ENCODE assay signal across 27 cellular contexts in genomic region chr9:135536166-135536565, GRCh38. TPM values are rescaled to one million over a fixed set of nuclear protein-coding genes. Genes with fewer than 3 reads are reported as not detected.
A peak's percentile ranks its signal among the peaks of the same experiment; 100 is the strongest.
DNase-seq lines count a peak whose midpoint lies in the region; ATAC-seq, FAIRE-seq and TF ChIP-seq lines count a peak whose summit lies in the region.
"Had no signal": no experiment of that assay in that cellular context is flagged by ENCODE, and none has a peak within 500 bp of the region (broad histone marks: within the 10 kb centered on the region; RNA-seq: fewer than 3 reads in every experiment).

No MANE protein-coding gene starts in this region.

- no peak overlapping the region for H3K9ac ChIP-seq in astrocyte (ENCODE audit: low read length)

- ATAC-seq in activated CD8-positive, alpha-beta memory T cell treated with anti-CD3 and anti-CD28 coated beads, Interleukin-2, amount 10 ng/mL, durations not matched to agents 7 days and 5 days, result peak; percentile 30
- ATAC-seq in HG02870 (IDR thresholded peaks at IDR 0.05; ENCODE audit: unreplicated experiment), result no peak

- H3K4me1 ChIP-seq in astrocyte (ENCODE audit: insufficient read depth, low read length) (no peaks in the 10 kb centered on the region), stomach (no peaks in the 10 kb centered on the region)
- H3K4me1 ChIP-seq: uterus had no signal

- H3K9me3 ChIP-seq in astrocyte (ENCODE audit: insufficient read depth, low read depth, low read length), result no peaks in the 10 kb centered on the region
- H3K9me3 ChIP-seq in stomach, result no peaks in the 10 kb centered on the region
- H3K9me3 ChIP-seq: uterus had no signal

- CTCF ChIA-PET in activated CD8-positive, alpha-beta memory T cell treated with anti-CD3 and anti-CD28 coated beads, Interleukin-2, amount 10 ng/mL, durations not matched to agents 7 days and 5 days (lab: Charles Lee), result interaction anchor here (1.3 kb wide), 1 partner anchor 32 kb away, joined by 3 read pairs; no protein-coding TSS in a partner anchor

- peaks cover 18% of the 10 kb centered on the region for H3K4me1 Mint-ChIP-seq in activated CD8-positive, alpha-beta memory T cell treated with anti-CD3 and anti-CD28 coated beads, Interleukin-2, amount 10 ng/mL, durations not matched to agents 7 days and 5 days
- peaks cover 20% of the 10 kb centered on the region for H3K4me1 Mint-ChIP-seq in astrocyte (ENCODE audit: low read depth, unreplicated experiment)

- no peaks in the 10 kb centered on the region for H3K36me3 ChIP-seq in astrocyte (ENCODE audit: insufficient read depth, low read length)
- H3K36me3 ChIP-seq in stomach, result no peaks in the 10 kb centered on the region
- H3K36me3 ChIP-seq: uterus had no signal

- no peaks in the 10 kb centered on the region for H3K36me3 Mint-ChIP-seq in activated CD8-positive, alpha-beta memory T cell treated with anti-CD3 and anti-CD28 coated beads, Interleukin-2, amount 10 ng/mL, durations not matched to agents 7 days and 5 days
- H3K36me3 Mint-ChIP-seq in astrocyte (ENCODE audit: low read depth, unreplicated experiment), result no peaks in the 10 kb centered on the region
- H3K36me3 Mint-ChIP-seq: natural killer cell treated with Interleukin-12 subunit alpha and Interleukin-12 subunit beta and Interleukin-15 and Interleukin-18, amount 100 ng/mL, for 72 hours had no signal

- intact Hi-C loops in stomach (cut with DNase I; ENCODE audit: low total_unique reads), result no loop called here

- TF ChIP-seq POLR2A in stomach (IDR thresholded peaks at IDR 0.05), result no peak

- peaks cover 47% of the 10 kb centered on the region for H3K27me3 Mint-ChIP-seq in activated CD8-positive, alpha-beta memory T cell treated with anti-CD3 and anti-CD28 coated beads, Interleukin-2, amount 10 ng/mL, durations not matched to agents 7 days and 5 days
- peaks cover 23% of the 10 kb centered on the region for H3K27me3 Mint-ChIP-seq in astrocyte (ENCODE audit: low read depth, unreplicated experiment)

- H2AFZ ChIP-seq in astrocyte (ENCODE audit: low read depth, low read length), result no peak overlapping the region
- H2AFZ ChIP-seq: hepatocyte had no signal

- peak; percentile 59 for DNase-seq in activated CD8-positive, alpha-beta memory T cell treated with anti-CD3 and anti-CD28 coated beads, Interleukin-2, amount 10 ng/mL, durations not matched to agents 7 days and 5 days
- no peak for DNase-seq in activated CD8-positive, alpha-beta memory T cell treated with anti-CD3 and anti-CD28 coated beads for 24 hours
- DNase-seq in astrocyte (ENCODE audit: low read depth) (peak; percentile 61), hepatic stellate cell (ENCODE audit: low spot score) (peak; percentile 65), stomach (peak; percentile 10), epidermal melanocyte (ENCODE audit: insufficient read length, low spot score) (no peak), NCI-H1048 (lab: John Stamatoyannopoulos, UW) (no peak)
- DNase-seq: 8988T; activated CD4-positive, alpha-beta T cell treated with anti-CD3 and anti-CD28 coated beads for 48 hours; activated gamma-delta T cell treated with Interleukin-2 at 50 U/mL for 16 hours; cerebellar nuclear complex; NCI-H2171; NCI-H748 treated with DMSO at 0.1 percent for 48 hours; SHP77; stimulated activated CD4-positive, alpha-beta T cell treated with anti-CD3 and anti-CD28 coated beads, Interleukin-4, amount 100 ng/mL, for 24 hours; uterus had no signal

- no peak overlapping the region for H3K4me3 Mint-ChIP-seq in activated CD8-positive, alpha-beta memory T cell treated with anti-CD3 and anti-CD28 coated beads, Interleukin-2, amount 10 ng/mL, durations not matched to agents 7 days and 5 days
- no peak overlapping the region for H3K4me3 Mint-ChIP-seq in astrocyte (ENCODE audit: unreplicated experiment)
- H3K4me3 Mint-ChIP-seq: natural killer cell treated with Interleukin-12 subunit alpha and Interleukin-12 subunit beta and Interleukin-15 and Interleukin-18, amount 100 ng/mL, for 72 hours had no signal

- no peaks in the 10 kb centered on the region for H3K9me3 Mint-ChIP-seq in activated CD8-positive, alpha-beta memory T cell treated with anti-CD3 and anti-CD28 coated beads, Interleukin-2, amount 10 ng/mL, durations not matched to agents 7 days and 5 days (ENCODE audit: low read depth)
- H3K9me3 Mint-ChIP-seq in astrocyte (ENCODE audit: unreplicated experiment), result peaks cover 5% of the 10 kb centered on the region
- H3K9me3 Mint-ChIP-seq: natural killer cell treated with Interleukin-12 subunit alpha and Interleukin-12 subunit beta and Interleukin-15 and Interleukin-18, amount 100 ng/mL, for 72 hours had no signal

- H3K27me3 ChIP-seq in astrocyte (ENCODE audit: insufficient read depth, low read length) (no peaks in the 10 kb centered on the region), stomach (peaks cover 0 to 60% (median 0%) of the 10 kb centered on the region in 3 donors)
- H3K27me3 ChIP-seq: hepatocyte, uterus had no signal

- no peak overlapping the region for H3K4me2 ChIP-seq in astrocyte (ENCODE audit: low read length)
- H3K4me2 ChIP-seq: hepatocyte had no signal

- H3K27ac ChIP-seq in astrocyte (ENCODE audit: low read depth, low read length) (no peak overlapping the region), stomach (no peak overlapping the region)
- H3K27ac ChIP-seq: C4-2B, hepatocyte, skin epidermis, uterus had no signal

- H3K27ac Mint-ChIP-seq in activated CD8-positive, alpha-beta memory T cell treated with anti-CD3 and anti-CD28 coated beads, Interleukin-2, amount 10 ng/mL, durations not matched to agents 7 days and 5 days, result no peak overlapping the region
- peak overlapping the region; percentile 48 for H3K27ac Mint-ChIP-seq in astrocyte (ENCODE audit: unreplicated experiment)
- H3K27ac Mint-ChIP-seq: natural killer cell treated with Interleukin-12 subunit alpha and Interleukin-12 subunit beta and Interleukin-15 and Interleukin-18, amount 100 ng/mL, for 72 hours had no signal

- no peak for FAIRE-seq in astrocyte (lab: Jason Lieb, UNC)
- FAIRE-seq: keratinocyte, TTC549 had no signal

- TF ChIP-seq EP300 in stomach (IDR thresholded peaks at IDR 0.05), result no peak

- H4K20me1 ChIP-seq in astrocyte (ENCODE audit: insufficient read depth, low read length), result no peaks in the 10 kb centered on the region

- 64 to 79% (median 75%) methylated on average over 7 of the region's 7 CpGs for WGBS in stomach, 5 donors

- H3K4me3 ChIP-seq in astrocyte (ENCODE audit: insufficient read depth, low read depth, low read length), result no peak overlapping the region
- H3K4me3 ChIP-seq in stomach, result no peak overlapping the region
- H3K4me3 ChIP-seq: hepatocyte, lung, skin epidermis, uterus had no signal

- TF ChIP-seq CTCF in astrocyte (IDR thresholded peaks at IDR 0.05; ENCODE audit: insufficient read depth, low read depth, low read length) (no peak), stomach (IDR thresholded peaks at IDR 0.05) (no peak)

- H3K79me2 ChIP-seq in astrocyte (ENCODE audit: insufficient read depth, low read length), result no peaks in the 10 kb centered on the region
- H3K79me2 ChIP-seq: hepatocyte had no signal

RNA-seq across cellular contexts. Expression of gene OBP2A, which starts 9.8 kb away (rescaled TPM):
- total RNA-seq in activated CD8-positive, alpha-beta memory T cell treated with anti-CD3 and anti-CD28 coated beads, Interleukin-2, amount 10 ng/mL, durations not matched to agents 7 days and 5 days, result not detected
- total RNA-seq in astrocyte, result not detected in 2 replicates
- not detected for total RNA-seq in stomach
- not detected for polyA plus RNA-seq in stomach
- total RNA-seq: fibroblast of lung; hepatocyte; HT-29; lung; natural killer cell treated with Interleukin-12 subunit alpha and Interleukin-12 subunit beta and Interleukin-15 and Interleukin-18, amount 100 ng/mL, for 72 hours; OCI-LY7; uterus had no signal
- polyA plus RNA-seq: fibroblast of lung, hepatocyte, keratinocyte had no signal

RNA-seq across cellular contexts. Expression of gene LCN1, which starts 14.9 kb away (rescaled TPM):
- not detected for total RNA-seq in activated CD8-positive, alpha-beta memory T cell treated with anti-CD3 and anti-CD28 coated beads, Interleukin-2, amount 10 ng/mL, durations not matched to agents 7 days and 5 days
- total RNA-seq in astrocyte (not detected in 2 replicates), stomach (not detected)
- not detected for polyA plus RNA-seq in stomach
- total RNA-seq: fibroblast of lung; hepatocyte; HT-29; lung; natural killer cell treated with Interleukin-12 subunit alpha and Interleukin-12 subunit beta and Interleukin-15 and Interleukin-18, amount 100 ng/mL, for 72 hours; OCI-LY7 had no signal
- polyA plus RNA-seq: fibroblast of lung, hepatocyte, keratinocyte, lung had no signal

RNA-seq across cellular contexts. Expression of gene PAEP, which starts 25.4 kb away (rescaled TPM):
- total RNA-seq in activated CD8-positive, alpha-beta memory T cell treated with anti-CD3 and anti-CD28 coated beads, Interleukin-2, amount 10 ng/mL, durations not matched to agents 7 days and 5 days, result not detected
- total RNA-seq in astrocyte (0.39 TPM in 1 of 2 replicates, not detected in the other), stomach (not detected)
- not detected for polyA plus RNA-seq in stomach
- total RNA-seq: fibroblast of lung; hepatocyte; HT-29; natural killer cell treated with Interleukin-12 subunit alpha and Interleukin-12 subunit beta and Interleukin-15 and Interleukin-18, amount 100 ng/mL, for 72 hours; OCI-LY7; uterus had no signal
- polyA plus RNA-seq: fibroblast of lung, hepatocyte, keratinocyte had no signal

RNA-seq across cellular contexts. Expression of gene MRPS2, which starts 35.7 kb away (rescaled TPM):
- 10 to 100 TPM; 34.7 to 38.0 TPM for total RNA-seq in activated CD8-positive, alpha-beta memory T cell treated with anti-CD3 and anti-CD28 coated beads, Interleukin-2, amount 10 ng/mL, durations not matched to agents 7 days and 5 days
- total RNA-seq in astrocyte, result 35.8 and 38.6 TPM in 2 replicates
- total RNA-seq in stomach, result 10 to 100 TPM in 3 of 5 donors, 1 to 10 TPM in 2; 1.8 to 46.3 (median 36.2) TPM
- 10 to 100 TPM; 35.7 to 54.7 (median 44.0) TPM for polyA plus RNA-seq in stomach

RNA-seq across cellular contexts. Expression of gene PPP1R26, which starts 56.6 kb away (rescaled TPM):
- under 1 TPM; 0.18 to 0.28 TPM for total RNA-seq in activated CD8-positive, alpha-beta memory T cell treated with anti-CD3 and anti-CD28 coated beads, Interleukin-2, amount 10 ng/mL, durations not matched to agents 7 days and 5 days
- total RNA-seq in astrocyte, result 10.6 and 11.3 TPM in 2 replicates
- total RNA-seq in stomach, result 10 to 100 TPM; 11.6 to 22.8 (median 15.4) TPM
- polyA plus RNA-seq in stomach, result 1 to 10 TPM; 5.3 to 7.4 (median 6.8) TPM

Comparison
In these comparisons a context has a peak if more than half of its experiments do, and no peak if none do; other contexts are left out.
1. DNase-seq: peak in activated CD8-positive, alpha-beta memory T cell treated with anti-CD3 and anti-CD28 coated beads, Interleukin-2, amount 10 ng/mL, durations not matched to agents 7 days and 5 days (single experiment), astrocyte (single experiment), hepatic stellate cell (single experiment) and stomach (single experiment); none in activated CD8-positive, alpha-beta memory T cell treated with anti-CD3 and anti-CD28 coated beads for 24 hours (single experiment), epidermal melanocyte (single experiment) and NCI-H1048 (single experiment).